13 cellular contexts compared by ENCODE assay signal in the genomic region with DNA sequence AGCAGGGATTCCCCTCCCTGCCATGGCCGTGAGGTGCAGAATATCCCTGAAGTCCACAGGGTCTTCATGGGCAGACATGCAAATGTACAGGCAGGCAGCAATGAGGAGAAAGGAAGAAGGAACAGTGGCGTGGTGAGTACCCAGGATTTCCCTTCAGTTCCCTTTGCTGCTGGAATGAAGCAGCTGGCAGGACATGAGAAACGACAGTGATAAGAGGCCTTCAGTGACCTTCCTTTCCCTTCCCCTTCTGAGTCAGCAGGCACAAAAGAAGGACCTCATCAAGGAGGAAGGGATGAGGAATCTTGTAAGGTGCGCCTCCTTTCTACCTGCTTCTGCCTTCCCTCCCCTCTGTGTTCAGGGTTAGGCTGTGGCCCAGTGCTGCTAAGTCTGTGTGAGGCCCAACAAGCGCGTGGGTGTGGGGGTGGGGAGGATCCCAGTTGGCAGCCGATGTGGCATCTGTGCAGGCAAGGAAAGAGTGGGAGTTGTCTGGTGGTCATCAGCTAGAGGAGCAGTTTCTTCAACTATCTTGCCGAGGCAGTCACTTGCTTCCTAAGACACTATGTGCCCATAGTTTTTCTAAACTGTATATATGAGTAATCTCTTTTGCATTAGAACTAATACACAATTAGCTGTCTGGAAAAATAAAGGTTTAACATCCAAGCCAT. TPM values are rescaled to one million over a fixed set of nuclear protein-coding genes. Genes with fewer than 3 reads are reported as not detected.
DNase-seq lines count a peak whose midpoint lies in the region; TF ChIP-seq lines count a peak whose summit lies in the region.
"Had no signal": no experiment of that assay in that cellular context is flagged by ENCODE, and none has a peak within 500 bp of the region (broad histone marks: within the 10 kb centered on the region; RNA-seq: fewer than 3 reads in every experiment).

No MANE protein-coding gene starts in this region.

- no peaks in the 10 kb centered on the region for H3K4me1 ChIP-seq in smooth muscle cell (ENCODE audit: low read depth)
- H3K4me1 ChIP-seq: Caco-2 had no signal

- TF ChIP-seq CTCF in smooth muscle cell (IDR thresholded peaks at IDR 0.05; ENCODE audit: borderline replicate concordance, insufficient read depth, poor library complexity, severe bottlenecking), result no peak

- H3K9ac ChIP-seq in smooth muscle cell (ENCODE audit: low read depth), result no peak overlapping the region

- peaks cover 4% of the 10 kb centered on the region for H3F3A ChIP-seq in smooth muscle cell (ENCODE audit: low read depth)

- no peaks in the 10 kb centered on the region for H4K20me1 ChIP-seq in smooth muscle cell (ENCODE audit: low read depth)

- H3K27me3 ChIP-seq in layer of hippocampus (ENCODE audit: control insufficient read depth, insufficient read depth, low read length) (no peaks in the 10 kb centered on the region), smooth muscle cell (ENCODE audit: low read depth) (no peaks in the 10 kb centered on the region)

- H3K27ac ChIP-seq in layer of hippocampus (ENCODE audit: low read depth, low read length) (peak overlapping the region; percentile 6), smooth muscle cell (ENCODE audit: low read depth) (peak overlapping the region; percentile 70)
- H3K27ac ChIP-seq: RWPE1 had no signal

- H3K4me3 ChIP-seq in smooth muscle cell, result no peak overlapping the region

- DNase-seq in LHCN-M2 (ENCODE audit: low read depth) (peak; percentile 40), dermis blood vessel endothelial cell (peak; percentile 48), smooth muscle cell (lab: John Stamatoyannopoulos, UW; ENCODE audit: unreplicated experiment) (no peak)
- DNase-seq in activated CD4-positive, alpha-beta T cell treated with anti-CD3 and anti-CD28 coated beads, Interleukin-2, amount 50 U/mL, for 1 hour, result no peak
- DNase-seq in activated T-cell treated with anti-CD3 and anti-CD28 coated beads, Interleukin-2, amount 50 U/mL, for 1 hour, result no peak
- DNase-seq in stimulated activated naive CD4-positive, alpha-beta T cell (lab: John Stamatoyannopoulos, UW), result no peak
- DNase-seq: AML-193, Caco-2, NCI-H187, NCI-H226, SW 1271 had no signal

- H3K79me2 ChIP-seq in smooth muscle cell (ENCODE audit: low read depth), result no peaks in the 10 kb centered on the region

- H2AFZ ChIP-seq in smooth muscle cell (ENCODE audit: low read depth), result no peak overlapping the region

- H3K4me2 ChIP-seq in smooth muscle cell, result peak overlapping the region; percentile 29

- 53% methylated on average over 8 of the region's 8 CpGs for WGBS in smooth muscle cell (ENCODE audit: low lambda C conversion rate)

- H3K9me3 ChIP-seq in smooth muscle cell (replicated peaks; ENCODE audit: low read depth), result no peaks in the 10 kb centered on the region
- H3K9me3 ChIP-seq: Caco-2 had no signal

- no peaks in the 10 kb centered on the region for H3K36me3 ChIP-seq in smooth muscle cell (ENCODE audit: low read depth)

RNA-seq across cellular contexts. Expression of gene CILK1, which starts 25.9 kb away (rescaled TPM):
- total RNA-seq in LHCN-M2 (2014; rRNA removed), result 16.7 and 17.3 TPM in 2 replicates
- polyA plus RNA-seq in LHCN-M2 (2012), result 6.6 TPM
- total RNA-seq in dermis blood vessel endothelial cell, result 4.6 and 6.8 TPM in 2 replicates
- 16.4 and 18.5 TPM in 2 replicates for total RNA-seq in smooth muscle cell
- 6.5 and 10.2 TPM in 2 replicates for polyA plus RNA-seq in smooth muscle cell

RNA-seq across cellular contexts. Expression of gene FBXO9, which starts 29.5 kb away (rescaled TPM):
- total RNA-seq in LHCN-M2 (2014; rRNA removed) (27.8 and 33.5 TPM in 2 replicates), dermis blood vessel endothelial cell (36.9 and 41.6 TPM in 2 replicates), smooth muscle cell (25.3 and 25.5 TPM in 2 replicates)
- 38.0 TPM for polyA plus RNA-seq in LHCN-M2 (2012)
- 55.1 and 57.2 TPM in 2 replicates for polyA plus RNA-seq in smooth muscle cell

RNA-seq across cellular contexts. Expression of gene GSTA4, which starts 40.6 kb away (rescaled TPM):
- total RNA-seq in LHCN-M2 (2014; rRNA removed) (25.3 and 25.8 TPM in 2 replicates), dermis blood vessel endothelial cell (17.7 and 26.1 TPM in 2 replicates), smooth muscle cell (60.9 and 62.6 TPM in 2 replicates)
- polyA plus RNA-seq in LHCN-M2 (2012), result 17.1 TPM
- polyA plus RNA-seq in smooth muscle cell, result 49.1 and 60.2 TPM in 2 replicates

Comparison
In these comparisons a context has a peak if more than half of its experiments do, and no peak if none do; other contexts are left out.
1. DNase-seq: peak in LHCN-M2 (single experiment) and dermis blood vessel endothelial cell (single experiment); none in smooth muscle cell (single experiment), activated CD4-positive, alpha-beta T cell treated with anti-CD3 and anti-CD28 coated beads, Interleukin-2, amount 50 U/mL, for 1 hour (single experiment), activated T-cell treated with anti-CD3 and anti-CD28 coated beads, Interleukin-2, amount 50 U/mL, for 1 hour (single experiment) and stimulated activated naive CD4-positive, alpha-beta T cell (0 of 6).